In genomic region chr20:59994697-59995122, GRCh38 we compare ENCODE assay signal across 1 cellular context.
TF ChIP-seq lines count a peak whose summit lies in the region.

No MANE protein-coding gene starts in this region.

TF ChIP-seq in H1, 55 proteins besides CTCF, POLR2A, EP300 and RAD21:
- TF ChIP-seq CBX5 (IDR thresholded peaks at IDR 0.05; ENCODE audit: low read depth, low read length) (no peak), CREB1 (IDR thresholded peaks at IDR 0.05) (peak; percentile 71), POU5F1 (IDR thresholded peaks at IDR 0.05; ENCODE audit: low read depth, low read length) (no peak), TBP (IDR thresholded peaks at IDR 0.05; ENCODE audit: low read depth, low read length) (0 out of 2 replicates have a peak, but pooled peaks have one; percentile 9), HDAC6 (IDR thresholded peaks at IDR 0.05; ENCODE audit: low read depth, low read length) (no peak), USF2 (IDR thresholded peaks at IDR 0.05; ENCODE audit: low read length) (peak; percentile 45; the same call in 1 of the 2 replicates), TEAD4 (IDR thresholded peaks at IDR 0.05; ENCODE audit: low read depth, low read length) (no peak), CHD2 (IDR thresholded peaks at IDR 0.05; ENCODE audit: low read length) (no peak), SIRT6 (IDR thresholded peaks at IDR 0.05; ENCODE audit: low read length) (no peak), SUZ12 (IDR thresholded peaks at IDR 0.05; ENCODE audit: low read length) (no peak), BCL11A (IDR thresholded peaks at IDR 0.05; ENCODE audit: low read depth in 2 of 2, low read length in 2 of 2) (no peak), E2F6 (IDR thresholded peaks at IDR 0.05) (no peak), POLR2AphosphoS5 (IDR thresholded peaks at IDR 0.05; ENCODE audit: low read depth, low read length) (no peak), SAP30 (IDR thresholded peaks at IDR 0.05; ENCODE audit: insufficient read depth, insufficient replicate concordance, low read length) (no peak), GABPA (IDR thresholded peaks at IDR 0.05; ENCODE audit: borderline replicate concordance, insufficient read depth, low read length) (no peak), RBBP5 (IDR thresholded peaks at IDR 0.05; ENCODE audit: borderline replicate concordance, low read depth, low read length) (no peak), RNF2 (IDR thresholded peaks at IDR 0.05; ENCODE audit: borderline replicate concordance, low read depth, low read length, missing control alignments, poor library complexity, severe bottlenecking) (no peak), BRCA1 (IDR thresholded peaks at IDR 0.05; ENCODE audit: low read depth, low read length) (no peak), KDM1A (IDR thresholded peaks at IDR 0.05; ENCODE audit: borderline replicate concordance, low read length) (no peak), KDM4A (IDR thresholded peaks at IDR 0.05; ENCODE audit: low read depth, low read length, severe bottlenecking) (no peak)
